ENCODE assay signal across 20 cellular contexts in the genomic region with DNA sequence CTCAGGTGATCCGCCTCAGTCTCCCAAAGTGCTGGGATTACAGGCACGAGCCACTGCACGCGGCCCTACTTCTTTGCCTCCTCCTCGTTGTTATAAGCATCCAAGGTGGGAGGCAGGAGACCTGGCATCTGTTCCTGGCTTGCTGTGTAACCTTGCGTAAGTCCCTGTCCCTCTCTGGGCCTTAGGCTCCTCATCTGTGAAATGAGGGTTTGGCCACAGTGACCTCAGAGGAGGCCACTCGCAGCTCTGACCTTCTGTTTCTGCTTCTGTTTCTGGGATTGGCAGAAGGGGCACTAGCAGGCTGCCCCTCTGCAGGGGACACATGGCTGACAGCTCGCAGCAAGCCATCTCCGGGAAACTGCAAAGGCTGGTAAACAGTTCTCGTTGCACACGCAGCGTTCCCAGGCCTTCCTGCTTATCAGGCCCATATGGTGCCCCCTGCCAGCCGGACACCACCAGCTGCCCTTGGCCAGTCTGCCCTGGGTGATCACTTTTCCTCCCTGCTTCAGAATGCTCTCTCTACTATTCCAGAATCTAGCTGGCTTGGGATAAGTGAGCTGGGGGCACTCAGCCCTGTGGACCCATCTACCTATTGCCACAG.
"Had no signal": no experiment of that assay in that cellular context is flagged by ENCODE, and none has a peak within 500 bp of the region (broad histone marks: within the 10 kb centered on the region; RNA-seq: fewer than 3 reads in every experiment).

No MANE protein-coding gene starts in this region.

- H3K9me3 Mint-ChIP-seq: activated CD4-positive, alpha-beta memory T cell treated with anti-CD3 and anti-CD28 coated beads for 36 hours; activated naive CD4-positive, alpha-beta T cell treated with anti-CD3 and anti-CD28 coated beads, Interleukin-2, amount 10 ng/mL, durations not matched to agents 7 days and 5 days; effector memory CD8-positive, alpha-beta T cell; memory B cell; stimulated activated naive CD8-positive, alpha-beta T cell treated with anti-CD3 and anti-CD28 coated beads, Interleukin-15, Interleukin-2, amounts not matched to agents 100 ng/mL and 50 ng/mL, for 24 hours had no signal

- H3K27me3 ChIP-seq: esophagus muscularis mucosa, heart right ventricle, right atrium auricular region, tibial nerve had no signal

- FAIRE-seq: colon, frontal cortex, keratinocyte, urothelium cell line had no signal

- H3K4me3 ChIP-seq: esophagus muscularis mucosa, heart right ventricle, prostate gland, right atrium auricular region, tibial nerve had no signal

- H3K9me3 ChIP-seq: esophagus muscularis mucosa, heart right ventricle, prostate gland, right atrium auricular region, tibial nerve had no signal

- DNase-seq: activated CD4-positive, alpha-beta memory T cell treated with anti-CD3 and anti-CD28 coated beads for 36 hours; activated CD4-positive, alpha-beta T cell treated with anti-CD3 and anti-CD28 coated beads for 48 hours; activated effector memory CD4-positive, alpha-beta T cell treated with Interleukin-2 at 50 U/mL for 16 hours; activated naive CD4-positive, alpha-beta T cell treated with anti-CD3 and anti-CD28 coated beads, Interleukin-2, amount 10 ng/mL, durations not matched to agents 7 days and 5 days; activated T-cell treated with anti-CD3 and anti-CD28 coated beads, Interleukin-2, amount 50 U/mL, for 48 hours; effector memory CD8-positive, alpha-beta T cell; heart right ventricle; left colon; stimulated activated CD4-positive, alpha-beta T cell treated with anti-CD3 and anti-CD28 coated beads, Interleukin-12 subunit alpha, Interleukin-12 subunit beta, amount 100 ng/mL, for 4 hours; stimulated activated CD4-positive, alpha-beta T cell treated with anti-CD3 and anti-CD28 coated beads, Interleukin-4, amount 100 ng/mL, for 4 hours had no signal

- H3K36me3 ChIP-seq: esophagus muscularis mucosa, heart right ventricle, prostate gland, right atrium auricular region, tibial nerve had no signal

- H3K36me3 Mint-ChIP-seq: activated CD4-positive, alpha-beta memory T cell treated with anti-CD3 and anti-CD28 coated beads for 36 hours; memory B cell had no signal

- H3K27ac ChIP-seq: esophagus muscularis mucosa, heart right ventricle, prostate gland, right atrium auricular region, tibial nerve had no signal

- ATAC-seq: effector memory CD8-positive, alpha-beta T cell; heart right ventricle had no signal

- H3K4me1 ChIP-seq: prostate gland had no signal

- H3K27me3 Mint-ChIP-seq: activated CD4-positive, alpha-beta memory T cell treated with anti-CD3 and anti-CD28 coated beads for 36 hours; effector memory CD8-positive, alpha-beta T cell; memory B cell; stimulated activated naive CD8-positive, alpha-beta T cell treated with anti-CD3 and anti-CD28 coated beads, Interleukin-15, Interleukin-2, amounts not matched to agents 100 ng/mL and 50 ng/mL, for 24 hours had no signal

- H3K4me3 Mint-ChIP-seq: activated CD4-positive, alpha-beta memory T cell treated with anti-CD3 and anti-CD28 coated beads for 36 hours; activated naive CD4-positive, alpha-beta T cell treated with anti-CD3 and anti-CD28 coated beads, Interleukin-2, amount 10 ng/mL, durations not matched to agents 7 days and 5 days; effector memory CD8-positive, alpha-beta T cell; memory B cell; stimulated activated naive CD8-positive, alpha-beta T cell treated with anti-CD3 and anti-CD28 coated beads, Interleukin-15, Interleukin-2, amounts not matched to agents 100 ng/mL and 50 ng/mL, for 24 hours had no signal

- H3K27ac Mint-ChIP-seq: activated CD4-positive, alpha-beta memory T cell treated with anti-CD3 and anti-CD28 coated beads for 36 hours; activated naive CD4-positive, alpha-beta T cell treated with anti-CD3 and anti-CD28 coated beads, Interleukin-2, amount 10 ng/mL, durations not matched to agents 7 days and 5 days; memory B cell; stimulated activated naive CD8-positive, alpha-beta T cell treated with anti-CD3 and anti-CD28 coated beads, Interleukin-15, Interleukin-2, amounts not matched to agents 100 ng/mL and 50 ng/mL, for 24 hours had no signal
